34 cellular contexts compared by ENCODE assay signal in genomic region chr5:68348447-68349222, GRCh38.
"Had no signal": no experiment of that assay in that cellular context is flagged by ENCODE, and none has a peak within 500 bp of the region (broad histone marks: within the 10 kb centered on the region; RNA-seq: fewer than 3 reads in every experiment).

No MANE protein-coding gene starts in this region.

- H3K36me3 ChIP-seq: brain microvascular endothelial cell, MG63, Peyer's patch, SJCRH30 had no signal

- H3K27me3 ChIP-seq: brain microvascular endothelial cell, MG63, Peyer's patch, SJCRH30 had no signal

- ATAC-seq: activated CD8-positive, alpha-beta T cell treated with anti-CD3 and anti-CD28 coated beads for 36 hours; activated T-cell treated with anti-CD3 and anti-CD28 coated beads, Interleukin-2, amount 50 U/mL, for 72 hours; activated T-helper 17 cell treated with anti-CD3 and anti-CD28 coated beads, Interleukin-2, amount 50 U/mL, for 72 hours; PC-3 had no signal

- H3K4me3 ChIP-seq: MG63, Peyer's patch, SJCRH30, SK-N-MC had no signal

- H3K4me1 ChIP-seq: SJCRH30 had no signal

- H3K27ac ChIP-seq: brain microvascular endothelial cell, Peyer's patch, SJCRH30, SK-N-MC had no signal

- H3K9me3 ChIP-seq: Peyer's patch, SJCRH30 had no signal

- DNase-seq: activated CD4-positive, alpha-beta T cell treated with anti-CD3 and anti-CD28 coated beads, Interleukin-2, amount 10 ng/mL, durations not matched to agents 24 days and 14 days; activated CD4-positive, alpha-beta T cell treated with anti-CD3 and anti-CD28 coated beads, Interleukin-2, amount 50 U/mL, for 4 hours; activated CD8-positive, alpha-beta T cell treated with anti-CD3 and anti-CD28 coated beads for 36 hours; activated effector memory CD4-positive, alpha-beta T cell treated with anti-CD3 and anti-CD28 coated beads, Interleukin-2, amount 50 U/mL, for 16 hours; activated naive CD4-positive, alpha-beta T cell; activated naive CD4-positive, alpha-beta T cell treated with anti-CD3 and anti-CD28 coated beads, Interleukin-2, amount 50 U/mL, for 16 hours; activated naive CD8-positive, alpha-beta T cell treated with anti-CD3 and anti-CD28 coated beads for 36 hours; activated T-cell treated with anti-CD3 and anti-CD28 coated beads, Interleukin-2, amount 50 U/mL, for 1 hour; activated T-cell treated with anti-CD3 and anti-CD28 coated beads, Interleukin-2, amount 50 U/mL, for 72 hours; amniotic stem cell; aorta; brain microvascular endothelial cell; Kasumi-1; KG1; MG63; NCI-H1048; NCI-H1105 treated with DMSO at 0.1 percent for 48 hours; NCI-H1436; NCI-H1694 treated with DMSO at 0.1 percent for 48 hours; NCI-H2081; NCI-H2171 treated with DMSO at 0.1 percent for 48 hours; NCI-H226; NCI-H446 treated with DMSO at 0.1 percent for 48 hours; NCI-H524; NCI-H69; NCI-H82; NK-92 treated with Interleukin-12 subunit alpha and Interleukin-12 subunit beta, amount 100 ng/mL, for 24 hours; PC-3; Peyer's patch; RPMI8226; SJCRH30; T1000 had no signal
